1 cellular context compared by ENCODE assay signal in the genomic region with DNA sequence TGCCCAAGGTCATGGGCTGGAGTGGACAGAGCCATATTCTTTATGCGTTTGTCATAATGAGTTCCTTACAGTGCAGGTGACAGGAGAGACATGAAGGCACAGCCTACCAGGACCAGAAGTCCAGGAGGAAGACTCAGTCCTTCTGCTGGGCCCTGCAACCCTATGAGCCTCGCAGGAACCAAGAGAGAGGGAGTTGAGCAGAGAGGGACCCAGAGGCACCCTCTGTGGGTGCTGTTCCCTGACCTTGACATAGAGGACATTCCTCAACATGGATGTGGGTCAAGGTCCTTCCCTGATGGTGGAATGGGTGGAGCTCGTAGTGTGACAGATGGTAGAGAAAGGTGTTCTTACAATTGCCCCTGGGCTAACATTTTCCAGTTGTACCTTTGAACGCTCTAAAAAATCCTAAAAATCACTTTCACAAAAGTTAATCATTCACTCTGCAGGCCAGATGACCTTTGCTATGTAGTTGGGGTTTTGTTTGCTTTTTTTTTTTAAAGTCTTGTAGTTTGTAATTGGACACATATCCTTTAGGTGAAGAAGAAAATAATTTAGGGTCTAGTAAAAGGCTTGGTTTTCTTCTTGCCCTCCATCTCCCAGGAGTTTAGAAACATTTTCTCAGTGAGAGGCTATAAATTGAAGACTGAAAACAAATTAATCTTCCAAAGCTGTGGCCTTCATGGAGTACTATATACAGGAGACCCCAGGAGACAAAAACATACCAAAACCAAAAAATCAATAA.
TF ChIP-seq lines count a peak whose summit lies in the region.

No MANE protein-coding gene starts in this region.

TF ChIP-seq in HepG2, 621 proteins besides CTCF, POLR2A, EP300 and RAD21 (continued from another document and continues in another):
- TF ChIP-seq RNF219 (CRISPR knock-in tag; IDR thresholded peaks at IDR 0.05), result no peak
- TF ChIP-seq ATF4 (CRISPR knock-in tag; IDR thresholded peaks at IDR 0.05), result no peak
- TF ChIP-seq THAP8 (CRISPR knock-in tag; IDR thresholded peaks at IDR 0.05; ENCODE audit: borderline replicate concordance), result no peak
- no peak; the same call in 1 of the 2 replicates for TF ChIP-seq ZNF777 (CRISPR knock-in tag; IDR thresholded peaks at IDR 0.05)
- TF ChIP-seq TARDBP (CRISPR knock-in tag; IDR thresholded peaks at IDR 0.05), result peak; percentile 58
- no peak for TF ChIP-seq ZNF558 (CRISPR knock-in tag; IDR thresholded peaks at IDR 0.05; ENCODE audit: borderline replicate concordance)
- TF ChIP-seq JUN (CRISPR knock-in tag; IDR thresholded peaks at IDR 0.05), result 0 out of 2 replicates have a peak, but pooled peaks have one; percentile 18
- TF ChIP-seq ZNF577 (CRISPR knock-in tag; IDR thresholded peaks at IDR 0.05; ENCODE audit: borderline replicate concordance, low read depth), result no peak
- TF ChIP-seq, protein P1, sequence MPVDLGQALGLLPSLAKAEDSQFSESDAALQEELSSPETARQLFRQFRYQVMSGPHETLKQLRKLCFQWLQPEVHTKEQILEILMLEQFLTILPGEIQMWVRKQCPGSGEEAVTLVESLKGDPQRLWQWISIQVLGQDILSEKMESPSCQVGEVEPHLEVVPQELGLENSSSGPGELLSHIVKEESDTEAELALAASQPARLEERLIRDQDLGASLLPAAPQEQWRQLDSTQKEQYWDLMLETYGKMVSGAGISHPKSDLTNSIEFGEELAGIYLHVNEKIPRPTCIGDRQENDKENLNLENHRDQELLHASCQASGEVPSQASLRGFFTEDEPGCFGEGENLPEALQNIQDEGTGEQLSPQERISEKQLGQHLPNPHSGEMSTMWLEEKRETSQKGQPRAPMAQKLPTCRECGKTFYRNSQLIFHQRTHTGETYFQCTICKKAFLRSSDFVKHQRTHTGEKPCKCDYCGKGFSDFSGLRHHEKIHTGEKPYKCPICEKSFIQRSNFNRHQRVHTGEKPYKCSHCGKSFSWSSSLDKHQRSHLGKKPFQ (CRISPR knock-in tag; IDR thresholded peaks at IDR 0.05; ENCODE audit: insufficient replicate concordance), result no peak
- TF ChIP-seq ZMYM2 (CRISPR knock-in tag; IDR thresholded peaks at IDR 0.05), result peak; percentile 52; the same call in 1 of the 2 replicates
- TF ChIP-seq, protein P2, sequence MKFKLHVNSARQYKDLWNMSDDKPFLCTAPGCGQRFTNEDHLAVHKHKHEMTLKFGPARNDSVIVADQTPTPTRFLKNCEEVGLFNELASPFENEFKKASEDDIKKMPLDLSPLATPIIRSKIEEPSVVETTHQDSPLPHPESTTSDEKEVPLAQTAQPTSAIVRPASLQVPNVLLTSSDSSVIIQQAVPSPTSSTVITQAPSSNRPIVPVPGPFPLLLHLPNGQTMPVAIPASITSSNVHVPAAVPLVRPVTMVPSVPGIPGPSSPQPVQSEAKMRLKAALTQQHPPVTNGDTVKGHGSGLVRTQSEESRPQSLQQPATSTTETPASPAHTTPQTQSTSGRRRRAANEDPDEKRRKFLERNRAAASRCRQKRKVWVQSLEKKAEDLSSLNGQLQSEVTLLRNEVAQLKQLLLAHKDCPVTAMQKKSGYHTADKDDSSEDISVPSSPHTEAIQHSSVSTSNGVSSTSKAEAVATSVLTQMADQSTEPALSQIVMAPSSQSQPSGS (CRISPR knock-in tag; IDR thresholded peaks at IDR 0.05), result peak; percentile 58; the same call in 1 of the 2 replicates
- no peak for TF ChIP-seq RFXAP (CRISPR knock-in tag; IDR thresholded peaks at IDR 0.05; ENCODE audit: borderline replicate concordance)
- TF ChIP-seq POLR2AphosphoS2 (IDR thresholded peaks at IDR 0.05; ENCODE audit: low read depth, low read length), result no peak
- TF ChIP-seq PRPF4 (IDR thresholded peaks at IDR 0.05; ENCODE audit: low read depth, low read length, poor library complexity, severe bottlenecking), result no peak
- TF ChIP-seq NAIF1 (CRISPR knock-in tag; IDR thresholded peaks at IDR 0.05; ENCODE audit: borderline replicate concordance), result no peak
- no peak for TF ChIP-seq U2AF1 (optimal IDR thresholded peaks at IDR 0.05; ENCODE audit: low read depth, low read length)
- TF ChIP-seq, protein P3, sequence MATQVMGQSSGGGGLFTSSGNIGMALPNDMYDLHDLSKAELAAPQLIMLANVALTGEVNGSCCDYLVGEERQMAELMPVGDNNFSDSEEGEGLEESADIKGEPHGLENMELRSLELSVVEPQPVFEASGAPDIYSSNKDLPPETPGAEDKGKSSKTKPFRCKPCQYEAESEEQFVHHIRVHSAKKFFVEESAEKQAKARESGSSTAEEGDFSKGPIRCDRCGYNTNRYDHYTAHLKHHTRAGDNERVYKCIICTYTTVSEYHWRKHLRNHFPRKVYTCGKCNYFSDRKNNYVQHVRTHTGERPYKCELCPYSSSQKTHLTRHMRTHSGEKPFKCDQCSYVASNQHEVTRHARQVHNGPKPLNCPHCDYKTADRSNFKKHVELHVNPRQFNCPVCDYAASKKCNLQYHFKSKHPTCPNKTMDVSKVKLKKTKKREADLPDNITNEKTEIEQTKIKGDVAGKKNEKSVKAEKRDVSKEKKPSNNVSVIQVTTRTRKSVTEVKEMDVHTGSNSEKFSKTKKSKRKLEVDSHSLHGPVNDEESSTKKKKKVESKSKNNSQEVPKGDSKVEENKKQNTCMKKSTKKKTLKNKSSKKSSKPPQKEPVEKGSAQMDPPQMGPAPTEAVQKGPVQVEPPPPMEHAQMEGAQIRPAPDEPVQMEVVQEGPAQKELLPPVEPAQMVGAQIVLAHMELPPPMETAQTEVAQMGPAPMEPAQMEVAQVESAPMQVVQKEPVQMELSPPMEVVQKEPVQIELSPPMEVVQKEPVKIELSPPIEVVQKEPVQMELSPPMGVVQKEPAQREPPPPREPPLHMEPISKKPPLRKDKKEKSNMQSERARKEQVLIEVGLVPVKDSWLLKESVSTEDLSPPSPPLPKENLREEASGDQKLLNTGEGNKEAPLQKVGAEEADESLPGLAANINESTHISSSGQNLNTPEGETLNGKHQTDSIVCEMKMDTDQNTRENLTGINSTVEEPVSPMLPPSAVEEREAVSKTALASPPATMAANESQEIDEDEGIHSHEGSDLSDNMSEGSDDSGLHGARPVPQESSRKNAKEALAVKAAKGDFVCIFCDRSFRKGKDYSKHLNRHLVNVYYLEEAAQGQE (IDR thresholded peaks at IDR 0.05; ENCODE audit: borderline replicate concordance in 1 of 2, low read depth in 1 of 2, low read length in 2 of 2), result peak in 1 of 2 experiments; percentile 47; a peak in 1 of 4 replicates
- TF ChIP-seq ZNF180 (CRISPR knock-in tag; IDR thresholded peaks at IDR 0.05; ENCODE audit: borderline replicate concordance, low read depth), result no peak
- TF ChIP-seq, protein P4, sequence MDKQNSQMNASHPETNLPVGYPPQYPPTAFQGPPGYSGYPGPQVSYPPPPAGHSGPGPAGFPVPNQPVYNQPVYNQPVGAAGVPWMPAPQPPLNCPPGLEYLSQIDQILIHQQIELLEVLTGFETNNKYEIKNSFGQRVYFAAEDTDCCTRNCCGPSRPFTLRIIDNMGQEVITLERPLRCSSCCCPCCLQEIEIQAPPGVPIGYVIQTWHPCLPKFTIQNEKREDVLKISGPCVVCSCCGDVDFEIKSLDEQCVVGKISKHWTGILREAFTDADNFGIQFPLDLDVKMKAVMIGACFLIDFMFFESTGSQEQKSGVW (CRISPR knock-in tag; IDR thresholded peaks at IDR 0.05; ENCODE audit: borderline replicate concordance), result no peak
- TF ChIP-seq, protein P5, sequence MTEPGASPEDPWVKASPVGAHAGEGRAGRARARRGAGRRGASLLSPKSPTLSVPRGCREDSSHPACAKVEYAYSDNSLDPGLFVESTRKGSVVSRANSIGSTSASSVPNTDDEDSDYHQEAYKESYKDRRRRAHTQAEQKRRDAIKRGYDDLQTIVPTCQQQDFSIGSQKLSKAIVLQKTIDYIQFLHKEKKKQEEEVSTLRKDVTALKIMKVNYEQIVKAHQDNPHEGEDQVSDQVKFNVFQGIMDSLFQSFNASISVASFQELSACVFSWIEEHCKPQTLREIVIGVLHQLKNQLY (CRISPR knock-in tag; IDR thresholded peaks at IDR 0.05), result 0 out of 2 replicates have a peak, but pooled peaks have one; percentile 14
- TF ChIP-seq KDM1A (CRISPR knock-in tag; IDR thresholded peaks at IDR 0.05), result no peak
- no peak for TF ChIP-seq HNRNPLL (IDR thresholded peaks at IDR 0.05; ENCODE audit: low read depth, low read length, poor library complexity, severe bottlenecking)
- no peak for TF ChIP-seq EEA1 (CRISPR knock-in tag; IDR thresholded peaks at IDR 0.05; ENCODE audit: borderline replicate concordance)
- TF ChIP-seq MIER2 (CRISPR knock-in tag; IDR thresholded peaks at IDR 0.05), result 0 out of 2 replicates have a peak, but pooled peaks have one; percentile 34
- TF ChIP-seq CEBPB (IDR thresholded peaks at IDR 0.05; ENCODE audit: borderline replicate concordance, low read depth, low read length), result no peak
- TF ChIP-seq ZNF768 (CRISPR knock-in tag; IDR thresholded peaks at IDR 0.05), result no peak
- 0 out of 2 replicates have a peak, but pooled peaks have one; percentile 20 for TF ChIP-seq HIC2 (CRISPR knock-in tag; IDR thresholded peaks at IDR 0.05; ENCODE audit: low read depth)
- no peak for TF ChIP-seq CCAR2 (optimal IDR thresholded peaks at IDR 0.05; ENCODE audit: low read depth, low read length)
- no peak for TF ChIP-seq HOXA9 (CRISPR knock-in tag; IDR thresholded peaks at IDR 0.05; ENCODE audit: borderline replicate concordance)
- TF ChIP-seq, protein P6, sequence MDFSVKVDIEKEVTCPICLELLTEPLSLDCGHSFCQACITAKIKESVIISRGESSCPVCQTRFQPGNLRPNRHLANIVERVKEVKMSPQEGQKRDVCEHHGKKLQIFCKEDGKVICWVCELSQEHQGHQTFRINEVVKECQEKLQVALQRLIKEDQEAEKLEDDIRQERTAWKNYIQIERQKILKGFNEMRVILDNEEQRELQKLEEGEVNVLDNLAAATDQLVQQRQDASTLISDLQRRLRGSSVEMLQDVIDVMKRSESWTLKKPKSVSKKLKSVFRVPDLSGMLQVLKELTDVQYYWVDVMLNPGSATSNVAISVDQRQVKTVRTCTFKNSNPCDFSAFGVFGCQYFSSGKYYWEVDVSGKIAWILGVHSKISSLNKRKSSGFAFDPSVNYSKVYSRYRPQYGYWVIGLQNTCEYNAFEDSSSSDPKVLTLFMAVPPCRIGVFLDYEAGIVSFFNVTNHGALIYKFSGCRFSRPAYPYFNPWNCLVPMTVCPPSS (IDR thresholded peaks at IDR 0.05), result no peak
- no peak for TF ChIP-seq NCOA5 (CRISPR knock-in tag; IDR thresholded peaks at IDR 0.05)
- peak; percentile 86 for TF ChIP-seq PPARG (CRISPR knock-in tag; conservative IDR thresholded peaks at IDR 0.05)
- TF ChIP-seq MTF2 (CRISPR knock-in tag; IDR thresholded peaks at IDR 0.05; ENCODE audit: borderline replicate concordance), result no peak
- no peak for TF ChIP-seq ZNF563 (CRISPR knock-in tag; IDR thresholded peaks at IDR 0.05)
